ENCODE assay signal across 2 cellular contexts in the genomic region with DNA sequence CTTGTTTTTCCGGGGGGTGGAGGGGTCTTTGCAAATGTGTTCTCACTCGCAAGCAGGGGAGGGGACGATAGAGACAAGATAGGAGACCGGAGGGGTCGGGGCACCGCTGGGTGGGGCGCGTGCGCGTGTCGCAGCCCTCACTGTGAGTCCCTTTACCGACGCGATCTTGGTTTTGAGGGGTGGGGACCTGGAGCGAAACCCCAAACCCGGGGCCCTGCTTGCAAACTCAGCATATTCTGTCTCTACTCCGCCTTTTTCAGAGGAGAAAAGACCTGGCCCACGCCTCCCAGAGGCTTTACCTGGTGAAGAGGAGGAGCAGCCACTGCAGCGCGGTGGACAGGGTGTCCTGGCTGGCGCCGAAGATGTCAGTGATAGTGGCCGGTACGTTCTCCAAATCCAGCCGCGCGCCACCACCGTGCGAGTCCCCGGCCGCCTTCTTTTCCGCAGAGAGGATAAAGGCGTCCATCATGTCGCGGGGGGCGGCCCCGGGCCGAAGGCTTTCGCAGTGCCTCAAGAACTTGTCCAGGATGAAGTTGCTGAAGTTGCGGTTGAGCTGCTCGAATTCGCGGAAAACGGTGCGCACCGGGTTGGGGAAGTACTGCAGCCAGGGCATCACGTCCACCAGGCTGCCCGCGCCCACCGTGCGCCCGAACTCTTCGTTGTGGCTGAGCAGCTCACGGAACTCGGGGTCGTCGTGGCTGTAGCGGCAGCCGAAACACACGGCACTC.
TF ChIP-seq lines count a peak whose summit lies in the region.

No MANE protein-coding gene starts in this region.

TF ChIP-seq in A549, 52 proteins besides CTCF, POLR2A, EP300 and RAD21 (continued from another document):
- TF ChIP-seq SREBF2 (IDR thresholded peaks at IDR 0.05) = no peak
- TF ChIP-seq FOXS1 (CRISPR knock-in tag; IDR thresholded peaks at IDR 0.05) = no peak

TF ChIP-seq in endothelial cell of umbilical vein, 7 proteins besides CTCF, POLR2A, EP300 and RAD21 (continued from another document):
- TF ChIP-seq GATA2 (IDR thresholded peaks at IDR 0.05; ENCODE audit: insufficient read depth, insufficient read length, low read depth, low read length) = no peak
